In the genomic region with DNA sequence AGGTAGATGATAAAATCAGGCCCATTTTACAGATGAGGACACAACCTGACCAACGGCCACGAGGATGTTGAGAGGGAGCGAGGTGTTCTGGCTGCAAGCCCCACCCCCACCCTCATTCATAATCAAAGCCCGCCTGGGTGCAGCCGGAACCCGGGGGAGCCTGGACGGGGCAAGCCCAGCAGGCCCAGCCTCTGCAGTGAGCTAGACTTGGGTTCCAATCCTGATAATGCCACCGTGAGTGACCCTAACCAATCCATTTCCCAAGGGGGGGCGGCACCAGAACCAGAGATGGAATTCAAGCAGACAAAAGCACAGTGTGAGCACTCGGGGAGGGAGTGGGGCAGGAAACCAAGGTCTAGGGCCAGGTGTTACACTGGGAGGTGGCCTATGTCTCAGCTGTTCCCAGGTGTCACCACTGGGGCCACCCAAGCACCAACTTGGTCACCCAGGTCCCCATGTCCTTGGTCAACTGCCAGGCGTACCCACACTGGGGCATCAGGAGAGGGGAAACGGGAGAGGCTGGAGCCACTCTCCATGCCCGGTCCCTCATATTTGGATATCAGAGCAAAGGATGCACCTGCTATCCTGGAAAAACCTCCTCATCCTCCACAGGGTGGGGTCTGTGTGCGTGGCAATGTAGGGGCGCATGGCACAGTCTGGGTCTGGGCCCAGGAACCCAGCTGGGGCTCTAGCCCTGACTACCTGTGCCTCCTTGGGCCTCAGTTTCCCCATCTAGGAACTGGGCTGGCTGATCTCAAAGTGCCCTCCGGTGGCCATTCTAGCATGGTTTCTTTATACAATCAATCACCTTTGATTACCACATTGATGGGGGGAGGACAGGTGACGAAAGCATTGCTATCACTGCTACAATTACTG, we compare ENCODE assay signal across 13 cellular contexts. TPM values are rescaled to one million over a fixed set of nuclear protein-coding genes. Genes with fewer than 3 reads are reported as not detected.
DNase-seq lines count a peak whose midpoint lies in the region; TF ChIP-seq lines count a peak whose summit lies in the region.
"Had no signal": no experiment of that assay in that cellular context is flagged by ENCODE, and none has a peak within 500 bp of the region (broad histone marks: within the 10 kb centered on the region; RNA-seq: fewer than 3 reads in every experiment).

No MANE protein-coding gene starts in this region.

- CTCF ChIA-PET in MCF 10A (lab: Yijun Ruan, JAX) = interaction anchor here (0.6 to 7.0 kb wide), 4 partner anchors 33 to 1159 kb away, joined by 3 to 93 read pairs (median 4); no protein-coding TSS in a partner anchor
- CTCF ChIA-PET in mammary epithelial cell (lab: Charles Lee; ENCODE audit: low non-redundant PET) = interaction anchor here (0.7 kb wide), 1 partner anchor 174 kb away, joined by 5 read pairs; no protein-coding TSS in a partner anchor
- CTCF ChIA-PET in PC-9 (lab: Charles Lee) = interaction anchor here (1.2 to 1.3 kb wide), 2 partner anchors 174 to 198 kb away, joined by 3 to 4 read pairs; a partner anchor contains a TSS
- CTCF ChIA-PET in activated CD4-positive, alpha-beta T cell treated with anti-CD3 and anti-CD28 coated beads, Interleukin-2, amount 10 ng/mL, durations not matched to agents 7 days and 5 days (lab: Charles Lee) = interaction anchor here (1.0 kb wide), 1 partner anchor 251 kb away, joined by 3 read pairs; no protein-coding TSS in a partner anchor

- H3K27ac ChIP-seq in mammary epithelial cell (ENCODE audit: insufficient read depth, low read depth, low read length) = no peak overlapping the region
- H3K27ac ChIP-seq in PC-9 = no peak overlapping the region
- peak overlapping the region; percentile 17 for H3K27ac ChIP-seq in temporal lobe (ENCODE audit: low read depth, low read length)
- H3K27ac ChIP-seq: BLaER1 had no signal

- H3K9me3 ChIP-seq in mammary epithelial cell (replicated peaks; ENCODE audit: insufficient read depth, low read length) (no peaks in the 10 kb centered on the region), PC-9 (ENCODE audit: insufficient read depth, low read depth) (no peaks in the 10 kb centered on the region)
- H3K9me3 ChIP-seq: BLaER1, stomach had no signal

- H3K4me3 ChIP-seq in mammary epithelial cell (replicated peaks in 1 of 3; ENCODE audit: insufficient read depth in 1 of 3, low read depth in 2 of 3, low read length in 3 of 3) (no peak overlapping the region), PC-9 (peak overlapping the region; percentile 60)
- H3K4me3 ChIP-seq: BLaER1 had no signal

- no peak for DNase-seq in MCF 10A (ENCODE audit: unreplicated experiment)
- no peak for DNase-seq in mammary epithelial cell
- no peak for DNase-seq in PC-9
- DNase-seq in islet precursor cell = peak; percentile 46
- DNase-seq in activated CD4-positive, alpha-beta T cell treated with anti-CD3 and anti-CD28 coated beads, Interleukin-2, amount 10 ng/mL, durations not matched to agents 7 days and 5 days = no peak
- DNase-seq in SHP77 treated with DMSO at 0.1 percent for 48 hours (lab: John Stamatoyannopoulos, UW) = no peak
- no peak for DNase-seq in GM20000 (ENCODE audit: low spot score)
- DNase-seq: amniotic stem cell; stimulated activated CD4-positive, alpha-beta T cell treated with anti-CD3 and anti-CD28 coated beads, Interleukin-4, amount 100 ng/mL, for 1 hour had no signal

- H3K79me2 ChIP-seq in mammary epithelial cell (ENCODE audit: insufficient read depth, low read length) (no peaks in the 10 kb centered on the region), PC-9 (ENCODE audit: low read depth) (peaks cover 20% of the 10 kb centered on the region)

- H3K27me3 Mint-ChIP-seq in MCF 10A (ENCODE audit: insufficient read depth, unreplicated experiment) = no peaks in the 10 kb centered on the region
- H3K27me3 Mint-ChIP-seq in activated CD4-positive, alpha-beta T cell treated with anti-CD3 and anti-CD28 coated beads, Interleukin-2, amount 10 ng/mL, durations not matched to agents 7 days and 5 days = no peaks in the 10 kb centered on the region

- no peak overlapping the region for H3K9ac ChIP-seq in mammary epithelial cell (ENCODE audit: insufficient read depth, low read length)
- H3K9ac ChIP-seq: BLaER1 had no signal

- POLR2A ChIA-PET in MCF 10A (lab: Yijun Ruan, JAX) = no interaction called here
- POLR2A ChIA-PET in PC-9 (lab: Charles Lee; ENCODE audit: unreplicated experiment) = no interaction called here
- POLR2A ChIA-PET in activated CD4-positive, alpha-beta T cell treated with anti-CD3 and anti-CD28 coated beads, Interleukin-2, amount 10 ng/mL, durations not matched to agents 7 days and 5 days (lab: Charles Lee) = no interaction called here

- in situ Hi-C loops in mammary epithelial cell (cut with MboI; ENCODE audit: low sequenced_read_pairs in 2 of 2) = loop anchor here (5.0 to 10.0 kb wide), 4 partner anchors 165 to 347 kb away; no protein-coding TSS in a partner anchor

- no peaks in the 10 kb centered on the region for H3K9me3 Mint-ChIP-seq in MCF 10A (ENCODE audit: unreplicated experiment)
- no peaks in the 10 kb centered on the region for H3K9me3 Mint-ChIP-seq in activated CD4-positive, alpha-beta T cell treated with anti-CD3 and anti-CD28 coated beads, Interleukin-2, amount 10 ng/mL, durations not matched to agents 7 days and 5 days
- H3K9me3 Mint-ChIP-seq: T-helper 2 cell treated with Interferon-gamma antibody and Interleukin-4, amounts not matched to agents 5 μg/mL and 100 μg/mL, for 36 hours had no signal

- dilution Hi-C loops in mammary epithelial cell (cut with HindIII; ENCODE audit: low sequenced_read_pairs) = no loop called here

- H3K36me3 Mint-ChIP-seq in MCF 10A (ENCODE audit: insufficient read depth, unreplicated experiment) = no peaks in the 10 kb centered on the region
- H3K36me3 Mint-ChIP-seq in activated CD4-positive, alpha-beta T cell treated with anti-CD3 and anti-CD28 coated beads, Interleukin-2, amount 10 ng/mL, durations not matched to agents 7 days and 5 days (ENCODE audit: low read depth) = no peaks in the 10 kb centered on the region

- no peak overlapping the region for H3K27ac Mint-ChIP-seq in MCF 10A (ENCODE audit: low read depth, unreplicated experiment)
- no peak overlapping the region for H3K27ac Mint-ChIP-seq in activated CD4-positive, alpha-beta T cell treated with anti-CD3 and anti-CD28 coated beads, Interleukin-2, amount 10 ng/mL, durations not matched to agents 7 days and 5 days
- H3K27ac Mint-ChIP-seq: T-helper 2 cell treated with Interferon-gamma antibody and Interleukin-4, amounts not matched to agents 5 μg/mL and 100 μg/mL, for 36 hours had no signal

- intact Hi-C loops in MCF 10A (cut with micrococcal nuclease) (no loop called here), mammary epithelial cell (cut with micrococcal nuclease) (loop anchor here (10.0 kb wide), 1 partner anchor 647 kb away; no protein-coding TSS in a partner anchor), PC-9 (cut with micrococcal nuclease; ENCODE audit: unreplicated experiment) (no loop called here)

- no peak overlapping the region for H3K4me2 ChIP-seq in mammary epithelial cell (ENCODE audit: insufficient read depth, low read depth, low read length)
- peak overlapping the region; percentile 71 for H3K4me2 ChIP-seq in PC-9
- H3K4me2 ChIP-seq: BLaER1 had no signal

- H3K4me3 Mint-ChIP-seq in MCF 10A (ENCODE audit: unreplicated experiment) = peak overlapping the region; percentile 66
- H3K4me3 Mint-ChIP-seq in activated CD4-positive, alpha-beta T cell treated with anti-CD3 and anti-CD28 coated beads, Interleukin-2, amount 10 ng/mL, durations not matched to agents 7 days and 5 days = no peak overlapping the region
- H3K4me3 Mint-ChIP-seq: T-helper 2 cell treated with Interferon-gamma antibody and Interleukin-4, amounts not matched to agents 5 μg/mL and 100 μg/mL, for 36 hours had no signal

- peaks cover 6% of the 10 kb centered on the region for H3K4me1 Mint-ChIP-seq in MCF 10A (ENCODE audit: insufficient read depth, unreplicated experiment)
- peaks cover 4% of the 10 kb centered on the region for H3K4me1 Mint-ChIP-seq in activated CD4-positive, alpha-beta T cell treated with anti-CD3 and anti-CD28 coated beads, Interleukin-2, amount 10 ng/mL, durations not matched to agents 7 days and 5 days

- no peak overlapping the region for H2AFZ ChIP-seq in mammary epithelial cell (ENCODE audit: low read depth, low read length)
- H2AFZ ChIP-seq in PC-9 = peak overlapping the region; percentile 74; the same call in 1 of the 2 replicates

- WGBS in mammary epithelial cell (ENCODE audit: low coverage, missing lambda C conversion rate) = 91% methylated on average over 16 of the region's 17 CpGs

- H3K27me3 ChIP-seq in mammary epithelial cell (ENCODE audit: insufficient read depth, low read length) = no peaks in the 10 kb centered on the region
- no peaks in the 10 kb centered on the region for H3K27me3 ChIP-seq in PC-9 (ENCODE audit: insufficient read depth, low read depth)
- H3K27me3 ChIP-seq: BLaER1 had no signal

- no TSS peak for BruUV-seq in MCF 10A (replicated peaks; lab: Mats Ljungman, UMichigan)
- no TSS peak for BruUV-seq in mammary epithelial cell (replicated peaks; lab: Mats Ljungman, UMichigan)
- BruUV-seq in PC-9 (replicated peaks; lab: Mats Ljungman, UMichigan) = no TSS peak

- no peaks in the 10 kb centered on the region for H3K9me2 ChIP-seq in PC-9 (ENCODE audit: insufficient read depth)

- H3K36me3 ChIP-seq in mammary epithelial cell (ENCODE audit: insufficient read depth, low read length) = no peaks in the 10 kb centered on the region
- H3K36me3 ChIP-seq in PC-9 (ENCODE audit: low read depth) = no peaks in the 10 kb centered on the region
- H3K36me3 ChIP-seq: BLaER1, stomach had no signal

- no peaks in the 10 kb centered on the region for H4K20me1 ChIP-seq in mammary epithelial cell (ENCODE audit: insufficient read depth, low read length)
- H4K20me1 ChIP-seq in PC-9 (ENCODE audit: insufficient read depth) = no peaks in the 10 kb centered on the region

- TF ChIP-seq CTCF in MCF 10A (IDR thresholded peaks at IDR 0.05; ENCODE audit: unreplicated experiment) = no peak
- TF ChIP-seq CTCF in mammary epithelial cell (conservative IDR thresholded peaks at IDR 0.05 in 1 of 2, IDR thresholded peaks at IDR 0.05 in 1 of 2; ENCODE audit: extremely low read depth in 1 of 2, insufficient read depth in 1 of 2, low read depth in 1 of 2, low read length in 2 of 2) = peak in 1 of 2 donors; percentile 30
- TF ChIP-seq CTCF in PC-9 (conservative IDR thresholded peaks at IDR 0.05) = peak; percentile 42
- no peak for TF ChIP-seq CTCF in GM20000 (IDR thresholded peaks at IDR 0.05; ENCODE audit: extremely low read depth, missing control alignments)

- peaks cover 16% of the 10 kb centered on the region; the same call in 1 of the 2 replicates for H3F3A ChIP-seq in PC-9 (ENCODE audit: insufficient read depth, low read depth)

- H3K4me1 ChIP-seq in mammary epithelial cell (ENCODE audit: insufficient read depth, low read length) (peaks cover 16% of the 10 kb centered on the region), PC-9 (replicated peaks; ENCODE audit: insufficient read depth) (peaks cover 26% of the 10 kb centered on the region)

RNA-seq across cellular contexts. Expression of a gene that starts 58.4 kb away (rescaled TPM):
- total RNA-seq in MCF 10A (2022) (0.19 and 0.29 TPM in 2 replicates), mammary epithelial cell (1 to 10 TPM in 1 of 2 donors, under 1 TPM in 1; 0.50 to 1.3 TPM), PC-9 (2021) (2.3 and 3.1 TPM in 2 replicates), temporal lobe (3.2 TPM)
- 0.71 TPM for polyA plus RNA-seq in mammary epithelial cell
- 2.1 TPM for polyA minus RNA-seq in mammary epithelial cell
- under 1 TPM; 0.52 to 0.73 TPM for total RNA-seq in activated CD4-positive, alpha-beta T cell treated with anti-CD3 and anti-CD28 coated beads, Interleukin-2, amount 10 ng/mL, durations not matched to agents 7 days and 5 days
